In the genomic region with DNA sequence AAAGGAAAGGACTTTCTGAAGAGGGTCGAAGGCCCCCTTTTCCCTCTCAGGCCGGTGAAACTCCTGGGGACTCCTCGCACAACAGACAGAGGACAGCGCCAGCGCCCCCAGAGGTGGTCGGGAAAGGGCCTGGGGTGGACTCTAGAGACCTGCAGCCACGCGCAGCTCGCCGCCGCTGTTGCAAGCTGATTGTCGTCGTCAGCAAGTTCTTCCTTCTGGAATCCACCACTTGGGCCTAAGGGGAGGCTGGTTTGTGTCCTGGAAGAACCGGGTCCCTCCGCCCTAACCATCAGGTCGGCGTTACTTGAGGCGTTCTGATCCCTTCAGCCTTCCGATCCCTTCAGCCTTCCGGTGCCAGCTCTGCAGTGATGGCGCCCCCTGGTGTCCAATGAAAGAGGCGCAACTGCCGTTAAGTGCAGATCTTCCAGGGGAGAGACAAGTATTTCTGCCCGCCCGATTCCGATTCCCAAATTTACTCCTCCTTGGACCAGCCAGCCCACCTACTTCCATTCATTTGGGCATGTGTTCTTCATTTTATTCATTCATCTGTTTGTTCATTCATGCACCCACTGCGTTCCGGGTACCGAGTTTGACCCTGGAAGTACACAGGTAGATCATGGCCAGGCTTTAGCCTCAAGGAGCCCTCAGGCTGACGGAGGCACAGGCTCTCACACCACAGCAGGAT, we compare ENCODE assay signal across 8 cellular contexts.
DNase-seq lines count a peak whose midpoint lies in the region; ATAC-seq and TF ChIP-seq lines count a peak whose summit lies in the region.

No MANE protein-coding gene starts in this region.

- H3K4me2 ChIP-seq in OCI-LY3 (ENCODE audit: low read length) (peak overlapping the region; percentile 41; the same call in 1 of the 2 replicates), fibroblast of lung (ENCODE audit: extremely low read depth, insufficient read depth, low read length) (peak overlapping the region; percentile 59)

- TF ChIP-seq CTCF in Caco-2 (IDR thresholded peaks at IDR 0.05; ENCODE audit: insufficient read depth in 1 of 2, low read depth in 1 of 2, low read length in 1 of 2, severe bottlenecking in 1 of 2, unreplicated experiment in 1 of 2) (peak; percentile 78 to 81), OCI-LY3 (IDR thresholded peaks at IDR 0.05; ENCODE audit: low read depth, low read length) (peak; percentile 76), fibroblast of lung (conservative IDR thresholded peaks at IDR 0.05 in 1 of 2, IDR thresholded peaks at IDR 0.05 in 1 of 2; ENCODE audit: low read depth in 1 of 2, low read length in 2 of 2) (peak; percentile 74 to 89)

- H3K9ac ChIP-seq in OCI-LY3 (ENCODE audit: low read length) (no peak overlapping the region), fibroblast of lung (ENCODE audit: insufficient read depth, low read length) (no peak overlapping the region)

- POLR2A ChIA-PET in Caco-2 (lab: Charles Lee): no interaction called here
- POLR2A ChIA-PET in naive thymus-derived CD8-positive, alpha-beta T cell (lab: Charles Lee): no interaction called here

- no peak overlapping the region for H3K4me3 Mint-ChIP-seq in Caco-2 (ENCODE audit: unreplicated experiment)
- peak overlapping the region in 9 of 10 donors; percentile 14 to 74 (median 46) for H3K4me3 Mint-ChIP-seq in naive thymus-derived CD8-positive, alpha-beta T cell

- BruUV-seq in Caco-2 (replicated peaks; lab: Mats Ljungman, UMichigan): no TSS peak

- CTCF ChIA-PET in Caco-2 (lab: Charles Lee): interaction anchor here (1.0 to 1.9 kb wide), 2 partner anchors 321 to 394 kb away, joined by 4 to 6 read pairs; no protein-coding TSS in a partner anchor

- ATAC-seq in naive thymus-derived CD8-positive, alpha-beta T cell: peak; percentile 73 to 84

- no peaks in the 10 kb centered on the region for H3K4me1 Mint-ChIP-seq in Caco-2 (ENCODE audit: low read depth, unreplicated experiment)
- H3K4me1 Mint-ChIP-seq in naive thymus-derived CD8-positive, alpha-beta T cell: peaks cover 0 to 9% (median 8%) of the 10 kb centered on the region in 4 donors

- H3K27me3 ChIP-seq in Caco-2 (replicated peaks; ENCODE audit: control insufficient read depth, insufficient read depth, low read length): no peaks in the 10 kb centered on the region
- H3K27me3 ChIP-seq in OCI-LY3 (ENCODE audit: low read depth, low read length): no peaks in the 10 kb centered on the region; the same call in 1 of the 2 replicates
- H3K27me3 ChIP-seq in fibroblast of lung (ENCODE audit: control insufficient read depth, insufficient read depth, low read length): peaks cover 4% of the 10 kb centered on the region

- H3K9me3 ChIP-seq in Caco-2 (peaks cover 3% of the 10 kb centered on the region; the same call in 1 of the 2 replicates), OCI-LY3 (ENCODE audit: insufficient read depth, low read length) (peaks cover 5% of the 10 kb centered on the region), fibroblast of lung (ENCODE audit: control insufficient read depth, insufficient read depth, low read depth, low read length) (no peaks in the 10 kb centered on the region)

- no peak overlapping the region for H3K27ac Mint-ChIP-seq in Caco-2 (ENCODE audit: unreplicated experiment)
- no peak overlapping the region for H3K27ac Mint-ChIP-seq in naive thymus-derived CD8-positive, alpha-beta T cell

- no peaks in the 10 kb centered on the region for H3K36me3 Mint-ChIP-seq in Caco-2 (ENCODE audit: insufficient read depth, unreplicated experiment)
- peaks cover 0 to 5% (median 0%) of the 10 kb centered on the region in 3 donors for H3K36me3 Mint-ChIP-seq in naive thymus-derived CD8-positive, alpha-beta T cell

- H3K27ac ChIP-seq in OCI-LY3 (ENCODE audit: low read length) (no peak overlapping the region), fibroblast of lung (ENCODE audit: insufficient read depth, low read length) (no peak overlapping the region)

- H3K79me2 ChIP-seq in OCI-LY3 (ENCODE audit: low read length) (no peaks in the 10 kb centered on the region), fibroblast of lung (ENCODE audit: control insufficient read depth, insufficient read depth, low read length) (no peaks in the 10 kb centered on the region)

- intact Hi-C loops in Caco-2 (cut with micrococcal nuclease; ENCODE audit: unreplicated experiment): loop anchor here (2.0 to 5.0 kb wide), 2 partner anchors 322 to 397 kb away; no protein-coding TSS in a partner anchor

- H3K4me3 ChIP-seq in Caco-2 (ENCODE audit: low read depth, low read length): no peak overlapping the region
- no peak overlapping the region for H3K4me3 ChIP-seq in OCI-LY3 (ENCODE audit: low read length)
- peak overlapping the region in 1 of 4 experiments; percentile 25 for H3K4me3 ChIP-seq in fibroblast of lung (replicated peaks in 1 of 4; ENCODE audit: control extremely low read depth in 1 of 4, insufficient read depth in 1 of 4, low read depth in 3 of 4, low read length in 4 of 4)

- peaks cover 21% of the 10 kb centered on the region for H3K27me3 Mint-ChIP-seq in Caco-2 (ENCODE audit: insufficient read depth, unreplicated experiment)
- peaks cover 24 to 86% (median 55%) of the 10 kb centered on the region in 5 donors for H3K27me3 Mint-ChIP-seq in naive thymus-derived CD8-positive, alpha-beta T cell

- H2AFZ ChIP-seq in OCI-LY3 (ENCODE audit: low read depth, low read length) (no peak overlapping the region), fibroblast of lung (ENCODE audit: low read length) (peak overlapping the region; percentile 83)

- H4K20me1 ChIP-seq in OCI-LY3 (ENCODE audit: insufficient read depth, low read length): no peaks in the 10 kb centered on the region
- H4K20me1 ChIP-seq in fibroblast of lung (ENCODE audit: control insufficient read depth, extremely low read depth, insufficient read depth, low read length): no peaks in the 10 kb centered on the region

- H3K4me1 ChIP-seq in Caco-2 (no peaks in the 10 kb centered on the region), OCI-LY3 (ENCODE audit: low read length) (no peaks in the 10 kb centered on the region), fibroblast of lung (ENCODE audit: control insufficient read depth, extremely low read depth, insufficient read depth, low read length) (no peaks in the 10 kb centered on the region)

- peak; percentile 61 to 74 for DNase-seq in Caco-2
- peak; percentile 23 for DNase-seq in HS-27A (ENCODE audit: low read depth)
- peak; percentile 83 to 84 for DNase-seq in activated T-cell treated with anti-CD3 and anti-CD28 coated beads, Interleukin-2, amount 50 U/mL, for 48 hours
- peak; percentile 56 to 68 for DNase-seq in fibroblast of lung (ENCODE audit: low read depth in 2 of 2)
- DNase-seq in naive thymus-derived CD8-positive, alpha-beta T cell: peak; percentile 43 to 80 (median 66)
- peak; percentile 33 to 41 for DNase-seq in stimulated activated CD8-positive, alpha-beta memory T cell treated with anti-CD3 and anti-CD28 coated beads, Interleukin-7, amount 100 ng/mL, for 48 hours (ENCODE audit: extremely low read depth in 1 of 2, low read depth in 1 of 2)
- DNase-seq in GF-D8 (lab: John Stamatoyannopoulos, UW): no peak

- H3K36me3 ChIP-seq in Caco-2 (ENCODE audit: control insufficient read depth, insufficient read depth, low read length) (no peaks in the 10 kb centered on the region), OCI-LY3 (replicated peaks; ENCODE audit: low read depth, low read length) (no peaks in the 10 kb centered on the region), fibroblast of lung (ENCODE audit: control insufficient read depth, insufficient read depth, low read length) (no peaks in the 10 kb centered on the region)

- H3K9me3 Mint-ChIP-seq in Caco-2 (ENCODE audit: unreplicated experiment): peaks cover 15% of the 10 kb centered on the region
- peaks cover 2 to 10% (median 6%) of the 10 kb centered on the region in 9 donors for H3K9me3 Mint-ChIP-seq in naive thymus-derived CD8-positive, alpha-beta T cell
